In the genomic region with DNA sequence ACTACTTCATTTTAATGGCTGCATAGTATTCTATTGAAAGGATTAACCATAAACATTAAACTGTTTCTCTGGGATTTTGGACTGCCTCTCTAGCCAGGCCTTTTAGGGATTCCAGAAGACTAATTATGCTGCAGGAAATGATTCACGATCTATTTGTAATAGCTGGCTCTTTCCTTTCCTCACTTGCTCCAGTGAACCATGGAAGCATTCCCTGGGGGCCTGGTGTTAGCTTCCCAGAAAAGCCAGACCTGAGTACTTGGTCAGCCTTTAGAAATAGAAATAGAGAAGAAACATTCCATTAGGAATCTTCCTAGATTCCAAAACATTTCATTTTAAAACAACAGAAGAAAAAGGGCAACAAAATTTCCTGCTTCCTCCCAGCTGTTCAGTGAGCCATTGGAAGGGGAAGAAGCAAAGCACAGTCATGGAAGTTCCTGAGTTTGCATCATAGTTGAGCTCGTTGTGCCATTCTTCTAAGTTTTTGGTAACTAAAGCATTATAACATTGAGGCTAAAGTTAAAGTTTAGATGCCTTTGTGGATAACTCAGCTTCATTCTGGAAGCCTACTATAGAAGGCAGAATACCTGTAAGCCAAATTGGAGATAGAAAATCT, we compare ENCODE assay signal across 15 cellular contexts.
A peak's percentile ranks its signal among the peaks of the same experiment; 100 is the strongest.
DNase-seq lines count a peak whose midpoint lies in the region; ATAC-seq and TF ChIP-seq lines count a peak whose summit lies in the region.
"Had no signal": no experiment of that assay in that cellular context is flagged by ENCODE, and none has a peak within 500 bp of the region (broad histone marks: within the 10 kb centered on the region; RNA-seq: fewer than 3 reads in every experiment).

No MANE protein-coding gene starts in this region.

- H3K4me2 ChIP-seq in PC-3 (ENCODE audit: low read length), result no peak overlapping the region

- no TSS peak for BruUV-seq in PC-3 (replicated peaks; lab: Mats Ljungman, UMichigan)

- no peak overlapping the region for H3K27ac Mint-ChIP-seq in nephron progenitor cell
- H3K27ac Mint-ChIP-seq: activated naive CD4-positive, alpha-beta T cell treated with anti-CD3 and anti-CD28 coated beads, Interleukin-2, amount 50 U/mL, for 24 hours had no signal

- TF ChIP-seq CTCF in BJ (IDR thresholded peaks at IDR 0.05; ENCODE audit: insufficient read depth, low read depth, low read length) (no peak), PC-3 (conservative IDR thresholded peaks at IDR 0.05; ENCODE audit: low read depth, low read length) (no peak), nephron progenitor cell (IDR thresholded peaks at IDR 0.05) (no peak), ovary (IDR thresholded peaks at IDR 0.05) (no peak)

- intact Hi-C loops in PC-3 (cut with micrococcal nuclease), result no loop called here
- intact Hi-C loops in ovary (cut with DNase I), result no loop called here

- H3K9me2 ChIP-seq in PC-3 (replicated peaks; ENCODE audit: low read length), result no peaks in the 10 kb centered on the region

- H4K20me1 ChIP-seq in PC-3 (ENCODE audit: low read length), result no peaks in the 10 kb centered on the region

- H3K36me3 ChIP-seq in BJ (ENCODE audit: control insufficient read depth, insufficient read depth, low read length) (no peaks in the 10 kb centered on the region), PC-3 (ENCODE audit: low read depth, low read length) (no peaks in the 10 kb centered on the region), ovary (no peaks in the 10 kb centered on the region)
- H3K36me3 ChIP-seq: left ventricle myocardium inferior, prostate gland had no signal

- no peaks in the 10 kb centered on the region for H3K9me3 ChIP-seq in PC-3 (ENCODE audit: low read length)
- no peaks in the 10 kb centered on the region for H3K9me3 ChIP-seq in ovary
- H3K9me3 ChIP-seq: left ventricle myocardium inferior, prostate gland, testis had no signal

- H3F3A ChIP-seq in PC-3 (ENCODE audit: low read length, unreplicated experiment), result no peaks in the 10 kb centered on the region

- no peak overlapping the region for H2AFZ ChIP-seq in PC-3 (ENCODE audit: low read length)

- POLR2A ChIA-PET in BJ (lab: Charles Lee), result interaction anchor here (0.6 kb wide), 1 partner anchor 207 kb away, joined by 3 read pairs; no protein-coding TSS in a partner anchor
- POLR2A ChIA-PET in PC-3 (lab: Charles Lee; ENCODE audit: unreplicated experiment), result no interaction called here

- CTCF ChIA-PET in BJ (lab: Yijun Ruan, JAX) (interaction anchor here (1.1 to 1.6 kb wide), 2 partner anchors 12 to 264 kb away, joined by 3 to 6 read pairs; no protein-coding TSS in a partner anchor), PC-3 (lab: Charles Lee) (no interaction called here)

- peaks cover 7% of the 10 kb centered on the region for H3K36me3 Mint-ChIP-seq in nephron progenitor cell (ENCODE audit: low read depth)

- no peak for TF ChIP-seq EP300 in ovary (IDR thresholded peaks at IDR 0.05)

- H3K27ac ChIP-seq in PC-3 (ENCODE audit: low read length) (0 out of 2 replicates have a peak overlapping the region, but pooled peaks have one; percentile 9), epithelial cell of prostate (peak overlapping the region; percentile 54), ovary (no peak overlapping the region)
- H3K27ac ChIP-seq: left ventricle myocardium inferior, prostate gland, testis had no signal

- H3K4me1 ChIP-seq in PC-3 (ENCODE audit: insufficient read depth, low read length), result peaks cover 9% of the 10 kb centered on the region; the same call in 1 of the 2 replicates
- no peaks in the 10 kb centered on the region for H3K4me1 ChIP-seq in ovary (ENCODE audit: insufficient read depth)
- H3K4me1 ChIP-seq: left ventricle myocardium inferior, prostate gland, testis had no signal

- DNase-seq in BJ (ENCODE audit: low read depth) (peak; percentile 23), PC-3 (peak; percentile 60), epithelial cell of prostate (ENCODE audit: low read depth, low spot score) (no peak), nephron progenitor cell (peak; percentile 16), NCI-H146 (lab: John Stamatoyannopoulos, UW) (no peak), ovary (no peak), NOMO-1 treated with DMSO at 0.1 percent for 48 hours (lab: John Stamatoyannopoulos, UW; ENCODE audit: unreplicated experiment) (no peak)
- DNase-seq: activated CD4-positive, alpha-beta T cell treated with anti-CD3 and anti-CD28 coated beads, Interleukin-2, amount 50 U/mL, for 48 hours; left ventricle myocardium inferior; NCI-H1092 treated with DMSO at 0.1 percent for 48 hours; NCI-H774; testis had no signal

- no peaks in the 10 kb centered on the region for H3K4me1 Mint-ChIP-seq in nephron progenitor cell
- H3K4me1 Mint-ChIP-seq: activated naive CD4-positive, alpha-beta T cell treated with anti-CD3 and anti-CD28 coated beads, Interleukin-2, amount 50 U/mL, for 24 hours had no signal

- H3K27me3 Mint-ChIP-seq in nephron progenitor cell (ENCODE audit: low read depth, poor library complexity), result peaks cover 3% of the 10 kb centered on the region
- H3K27me3 Mint-ChIP-seq: activated naive CD4-positive, alpha-beta T cell treated with anti-CD3 and anti-CD28 coated beads, Interleukin-2, amount 50 U/mL, for 24 hours had no signal

- H3K27me3 ChIP-seq in BJ (ENCODE audit: control insufficient read depth, insufficient read depth, low read length), result no peaks in the 10 kb centered on the region
- H3K27me3 ChIP-seq in PC-3 (ENCODE audit: low read length), result no peaks in the 10 kb centered on the region
- H3K27me3 ChIP-seq in ovary, result no peaks in the 10 kb centered on the region
- H3K27me3 ChIP-seq: testis had no signal

- no peak overlapping the region for H3K9ac ChIP-seq in PC-3 (ENCODE audit: low read length)

- H3K4me3 ChIP-seq in BJ (ENCODE audit: low read depth, low read length) (no peak overlapping the region), PC-3 (ENCODE audit: low read length) (no peak overlapping the region), ovary (no peak overlapping the region)
- H3K4me3 ChIP-seq: left ventricle myocardium inferior, prostate gland, testis had no signal

- peaks cover 22% of the 10 kb centered on the region for H3K9me3 Mint-ChIP-seq in nephron progenitor cell

- H3K4me3 Mint-ChIP-seq in nephron progenitor cell, result no peak overlapping the region
- H3K4me3 Mint-ChIP-seq: activated naive CD4-positive, alpha-beta T cell treated with anti-CD3 and anti-CD28 coated beads, Interleukin-2, amount 50 U/mL, for 24 hours had no signal

- peak; percentile 58 for ATAC-seq in PC-3
- no peak for ATAC-seq in HG02884 (IDR thresholded peaks at IDR 0.05; ENCODE audit: unreplicated experiment)

- 8 to 30% (median 10%) methylated on average over 2 of the region's 2 CpGs for WGBS in ovary, 3 donors

- TF ChIP-seq POLR2A in ovary (IDR thresholded peaks at IDR 0.05), result no peak

- no peaks in the 10 kb centered on the region for H3K79me2 ChIP-seq in PC-3 (ENCODE audit: low read length)

Comparison
In these comparisons a context has a peak if more than half of its experiments do, and no peak if none do; other contexts are left out.
1. DNase-seq: peak in BJ (single experiment), PC-3 (single experiment) and nephron progenitor cell (single experiment); none in epithelial cell of prostate (single experiment), NCI-H146 (single experiment), ovary (0 of 5) and NOMO-1 treated with DMSO at 0.1 percent for 48 hours (single experiment).
2. H3K27ac ChIP-seq: peak in PC-3 (single experiment) and epithelial cell of prostate (single experiment); none in ovary (0 of 2).